14 cellular contexts compared by ENCODE assay signal in genomic region chr22:45478108-45478771, GRCh38. TPM values are rescaled to one million over a fixed set of nuclear protein-coding genes. Genes with fewer than 3 reads are reported as not detected.
DNase-seq lines count a peak whose midpoint lies in the region; ATAC-seq and TF ChIP-seq lines count a peak whose summit lies in the region.
"Had no signal": no experiment of that assay in that cellular context is flagged by ENCODE, and none has a peak within 500 bp of the region (broad histone marks: within the 10 kb centered on the region; RNA-seq: fewer than 3 reads in every experiment).

No MANE protein-coding gene starts in this region.

- POLR2A ChIA-PET in CD8-positive, alpha-beta memory T cell (lab: Charles Lee): no interaction called here
- POLR2A ChIA-PET in activated CD4-positive, alpha-beta T cell treated with anti-CD3 and anti-CD28 coated beads for 36 hours (lab: Charles Lee): no interaction called here

- peak overlapping the region; percentile 61 for H3K27ac ChIP-seq in brain microvascular endothelial cell
- peak overlapping the region; percentile 74 for H3K27ac ChIP-seq in hepatocyte
- H3K27ac ChIP-seq in CD8-positive, alpha-beta memory T cell (ENCODE audit: low read depth, low read length): no peak overlapping the region

- no peaks in the 10 kb centered on the region for H3K36me3 Mint-ChIP-seq in Calu3 (ENCODE audit: insufficient read depth, unreplicated experiment)
- no peaks in the 10 kb centered on the region for H3K36me3 Mint-ChIP-seq in CD8-positive, alpha-beta memory T cell
- no peaks in the 10 kb centered on the region for H3K36me3 Mint-ChIP-seq in activated CD4-positive, alpha-beta T cell treated with anti-CD3 and anti-CD28 coated beads for 36 hours (ENCODE audit: low read depth)
- H3K36me3 Mint-ChIP-seq: brain had no signal

- H3K4me3 ChIP-seq in brain microvascular endothelial cell (ENCODE audit: low read depth, low read length): no peak overlapping the region
- no peak overlapping the region for H3K4me3 ChIP-seq in hepatocyte
- H3K4me3 ChIP-seq in CD8-positive, alpha-beta memory T cell (ENCODE audit: low read length): no peak overlapping the region
- H3K4me3 ChIP-seq: K562 had no signal

- peaks cover 10% of the 10 kb centered on the region for H3K4me1 Mint-ChIP-seq in Calu3 (ENCODE audit: low read depth, unreplicated experiment)
- H3K4me1 Mint-ChIP-seq in CD8-positive, alpha-beta memory T cell: no peaks in the 10 kb centered on the region
- no peaks in the 10 kb centered on the region for H3K4me1 Mint-ChIP-seq in activated CD4-positive, alpha-beta T cell treated with anti-CD3 and anti-CD28 coated beads for 36 hours

- no peak overlapping the region for H3K4me2 ChIP-seq in hepatocyte

- in situ Hi-C loops in brain microvascular endothelial cell (cut with HindIII; ENCODE audit: low pct_ligation_motif_present, low sequenced_read_pairs): no loop called here

- peaks cover 42% of the 10 kb centered on the region for H3K27me3 Mint-ChIP-seq in Calu3 (ENCODE audit: unreplicated experiment)
- H3K27me3 Mint-ChIP-seq in CD8-positive, alpha-beta memory T cell: peaks cover 18 to 50% of the 10 kb centered on the region in 2 donors
- H3K27me3 Mint-ChIP-seq in activated CD4-positive, alpha-beta T cell treated with anti-CD3 and anti-CD28 coated beads for 36 hours: peaks cover 8% of the 10 kb centered on the region

- intact Hi-C loops in Calu3 (cut with micrococcal nuclease; ENCODE audit: unreplicated experiment): no loop called here
- intact Hi-C loops in activated CD4-positive, alpha-beta T cell treated with anti-CD3 and anti-CD28 coated beads for 36 hours (cut with DNase I, micrococcal nuclease): no loop called here

- H4K20me1 ChIP-seq in hepatocyte (ENCODE audit: insufficient read depth, poor library complexity, severe bottlenecking): no peaks in the 10 kb centered on the region

- no peak overlapping the region for H3K4me3 Mint-ChIP-seq in Calu3 (ENCODE audit: low read depth, unreplicated experiment)
- no peak overlapping the region for H3K4me3 Mint-ChIP-seq in CD8-positive, alpha-beta memory T cell
- H3K4me3 Mint-ChIP-seq in activated CD4-positive, alpha-beta T cell treated with anti-CD3 and anti-CD28 coated beads for 36 hours: no peak overlapping the region

- H3K9me3 ChIP-seq in hepatocyte (ENCODE audit: low read depth): no peaks in the 10 kb centered on the region
- no peaks in the 10 kb centered on the region for H3K9me3 ChIP-seq in CD8-positive, alpha-beta memory T cell (ENCODE audit: low read length)

- H3K36me3 ChIP-seq in brain microvascular endothelial cell (replicated peaks): no peaks in the 10 kb centered on the region
- no peaks in the 10 kb centered on the region for H3K36me3 ChIP-seq in hepatocyte (replicated peaks; ENCODE audit: insufficient read depth, low read depth)
- no peaks in the 10 kb centered on the region for H3K36me3 ChIP-seq in CD8-positive, alpha-beta memory T cell (ENCODE audit: insufficient read depth, low read length)

- peak; percentile 58 for DNase-seq in A172 (ENCODE audit: low spot score)
- DNase-seq in HS-27A (ENCODE audit: low read depth): peak; percentile 89
- peak; percentile 84 for DNase-seq in brain microvascular endothelial cell
- DNase-seq in hepatocyte (ENCODE audit: low spot score): peak; percentile 45
- no peak for DNase-seq in Calu3
- DNase-seq in COLO829 (ENCODE audit: low spot score): no peak
- no peak for DNase-seq in CD8-positive, alpha-beta memory T cell
- no peak for DNase-seq in activated CD4-positive, alpha-beta T cell treated with anti-CD3 and anti-CD28 coated beads for 36 hours
- DNase-seq: AML-193, GDM1, midbrain, NCI-H2171 had no signal

- no peaks in the 10 kb centered on the region for H3K27me3 ChIP-seq in brain microvascular endothelial cell (replicated peaks)
- no peaks in the 10 kb centered on the region for H3K27me3 ChIP-seq in hepatocyte
- H3K27me3 ChIP-seq in CD8-positive, alpha-beta memory T cell (ENCODE audit: insufficient read depth, low read length, poor library complexity, severe bottlenecking): no peaks in the 10 kb centered on the region

- no peaks in the 10 kb centered on the region for H3K9me2 ChIP-seq in hepatocyte (replicated peaks; ENCODE audit: insufficient read depth)

- BruUV-seq in Calu3 (replicated peaks; lab: Mats Ljungman, UMichigan): no TSS peak

- H2AFZ ChIP-seq in hepatocyte: no peak overlapping the region

- CTCF ChIA-PET in Calu3 (lab: Charles Lee): no interaction called here
- CTCF ChIA-PET in CD8-positive, alpha-beta memory T cell (lab: Charles Lee): no interaction called here
- CTCF ChIA-PET in activated CD4-positive, alpha-beta T cell treated with anti-CD3 and anti-CD28 coated beads for 36 hours (lab: Charles Lee): no interaction called here

- peaks cover 2% of the 10 kb centered on the region for H3K9me3 Mint-ChIP-seq in Calu3 (ENCODE audit: low read depth, unreplicated experiment)
- H3K9me3 Mint-ChIP-seq in CD8-positive, alpha-beta memory T cell: peaks cover 0 to 1% (median 0%) of the 10 kb centered on the region in 5 donors
- peaks cover 3% of the 10 kb centered on the region for H3K9me3 Mint-ChIP-seq in activated CD4-positive, alpha-beta T cell treated with anti-CD3 and anti-CD28 coated beads for 36 hours (ENCODE audit: low read depth)

- no peak for TF ChIP-seq CTCF in brain microvascular endothelial cell (IDR thresholded peaks at IDR 0.05; ENCODE audit: low read depth, low read length, missing control alignments)
- TF ChIP-seq CTCF in hepatocyte (IDR thresholded peaks at IDR 0.05; ENCODE audit: poor library complexity): no peak
- no peak for TF ChIP-seq CTCF in Calu3 (IDR thresholded peaks at IDR 0.05; ENCODE audit: unreplicated experiment)

- H3K27ac Mint-ChIP-seq in Calu3 (ENCODE audit: unreplicated experiment): no peak overlapping the region
- no peak overlapping the region for H3K27ac Mint-ChIP-seq in CD8-positive, alpha-beta memory T cell
- no peak overlapping the region for H3K27ac Mint-ChIP-seq in activated CD4-positive, alpha-beta T cell treated with anti-CD3 and anti-CD28 coated beads for 36 hours

- WGBS in hepatocyte (ENCODE audit: low lambda C conversion rate, missing lambda C conversion rate): 54% methylated on average over 11 of the region's 11 CpGs

- peaks cover 35% of the 10 kb centered on the region for H3K4me1 ChIP-seq in hepatocyte (ENCODE audit: insufficient read depth)
- H3K4me1 ChIP-seq in CD8-positive, alpha-beta memory T cell (ENCODE audit: insufficient read depth, low read length): no peaks in the 10 kb centered on the region

- H3K79me2 ChIP-seq in hepatocyte: no peaks in the 10 kb centered on the region

- no peak for ATAC-seq in activated CD4-positive, alpha-beta T cell treated with anti-CD3 and anti-CD28 coated beads for 36 hours
- ATAC-seq: K562 had no signal

RNA-seq across cellular contexts. Expression of gene FBLN1, which starts 24.4 kb away (rescaled TPM):
- 58.8 and 59.6 TPM in 2 replicates for total RNA-seq in A172 (2014; rRNA removed; shearing (Covaris generic))
- total RNA-seq in hepatocyte: 185 and 201 TPM in 2 replicates
- 669 and 709 TPM in 2 replicates for polyA plus RNA-seq in hepatocyte
- total RNA-seq in Calu3 (2022): 28.4 and 28.6 TPM in 2 replicates
- not detected for total RNA-seq in CD8-positive, alpha-beta memory T cell
- not detected for polyA plus RNA-seq in CD8-positive, alpha-beta memory T cell
- not detected for total RNA-seq in activated CD4-positive, alpha-beta T cell treated with anti-CD3 and anti-CD28 coated beads for 36 hours
- polyA plus RNA-seq: K562 had no signal

Comparison
In these comparisons a context has a peak if more than half of its experiments do, and no peak if none do; other contexts are left out.
1. DNase-seq: peak in A172 (single experiment), HS-27A (single experiment), brain microvascular endothelial cell (single experiment) and hepatocyte (single experiment); none in Calu3 (single experiment), COLO829 (single experiment), CD8-positive, alpha-beta memory T cell (0 of 5) and activated CD4-positive, alpha-beta T cell treated with anti-CD3 and anti-CD28 coated beads for 36 hours (single experiment).
2. RNA of gene FBLN1, which starts 24.4 kb away (total RNA-seq): 185 to 201 TPM in hepatocyte, 58.8 to 59.6 TPM in A172 and 28.4 to 28.6 TPM in Calu3; not detected in activated CD4-positive, alpha-beta T cell treated with anti-CD3 and anti-CD28 coated beads for 36 hours and not detected in CD8-positive, alpha-beta memory T cell; every median in the first group is over 10 times any median in the second.